Comparison of ENCODE assay signal across 9 cellular contexts in the genomic region with DNA sequence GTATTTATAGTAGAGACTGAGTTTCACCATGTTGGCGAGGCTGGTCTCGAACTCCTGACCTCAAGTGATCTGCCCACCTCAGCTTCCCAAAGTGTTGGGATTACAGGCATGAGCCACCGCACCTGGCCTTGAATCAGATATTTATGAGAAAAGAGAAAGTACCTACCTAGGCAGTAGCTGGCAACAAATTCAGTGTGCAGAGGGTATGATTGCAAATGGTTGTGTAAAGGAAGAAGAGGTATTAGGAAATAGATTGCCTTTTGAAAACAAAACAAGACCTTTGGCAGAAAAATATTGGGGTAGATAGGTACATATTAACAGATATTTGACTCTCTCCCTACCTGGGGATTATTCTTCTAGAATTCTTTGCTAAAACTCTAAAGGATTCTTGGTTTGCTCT.
"Had no signal": no experiment of that assay in that cellular context is flagged by ENCODE, and none has a peak within 500 bp of the region (broad histone marks: within the 10 kb centered on the region; RNA-seq: fewer than 3 reads in every experiment).

No MANE protein-coding gene starts in this region.

- ATAC-seq: GM23338, HCT116, K562 had no signal

- FAIRE-seq: H1, H54, K562 had no signal

- DNase-seq: HFFc6, IMR-90 had no signal

- H3K4me2 ChIP-seq: GM23338 had no signal

- H3K9me3 ChIP-seq: HAP-1 had no signal

- H2AFZ ChIP-seq: GM23338 had no signal

- H3K4me3 ChIP-seq: GM23338, HAP-1, K562 had no signal

- H3K4me1 ChIP-seq: HAP-1 had no signal

- H3K27ac ChIP-seq: HL-60 had no signal

- H3K36me3 ChIP-seq: HAP-1 had no signal
